ENCODE assay signal across 1 cellular context in the genomic region with DNA sequence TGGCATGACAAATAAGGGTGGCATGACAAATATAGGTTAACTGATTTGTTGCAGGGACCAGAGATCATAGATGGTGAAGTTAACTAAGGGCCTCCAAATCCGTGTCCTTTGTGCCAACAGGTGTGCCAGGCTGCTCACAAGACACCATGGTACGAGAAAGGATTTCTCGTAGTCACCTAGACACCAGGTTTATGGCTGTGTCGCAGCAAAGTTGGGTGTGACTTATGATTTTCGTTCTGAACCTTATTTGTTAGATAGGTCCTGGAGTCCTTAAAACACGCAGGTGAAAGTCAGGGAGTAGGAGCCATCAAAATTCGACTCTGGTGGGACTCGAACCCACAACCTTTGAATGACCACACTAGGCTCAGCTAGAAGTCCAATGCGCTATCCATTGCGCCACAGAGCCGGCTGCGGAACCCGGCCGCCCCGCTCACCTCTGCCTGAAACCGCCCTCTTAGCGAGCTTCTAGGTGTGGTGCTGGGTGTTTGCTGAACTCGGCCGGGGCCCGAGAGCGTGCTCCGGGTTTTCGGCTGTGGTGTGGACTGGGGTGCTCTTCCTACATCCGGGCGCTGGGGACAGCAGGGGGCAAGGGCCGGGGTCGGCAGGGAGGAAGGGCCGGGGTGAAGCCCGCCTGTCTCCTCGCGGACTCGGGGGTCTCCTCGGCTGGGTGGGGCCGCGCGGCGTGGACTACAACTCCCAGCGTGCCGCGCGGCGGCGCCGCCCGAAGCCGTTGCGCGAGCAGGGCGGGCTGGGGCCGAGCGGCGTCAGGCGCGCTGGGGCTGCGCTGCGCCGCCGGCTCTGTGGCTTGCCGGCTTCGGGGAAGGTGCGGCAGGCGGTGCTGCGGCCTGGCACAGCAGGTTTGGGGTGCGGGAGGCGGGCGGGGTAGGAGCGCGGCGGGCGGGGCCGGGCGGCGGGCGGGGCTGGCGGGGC.
TF ChIP-seq lines count a peak whose summit lies in the region.

A gene (plus strand): TSS at position 767 of the 930 bp plus-strand sequence. CDS start 2,606 bp downstream, outside the sequence.

TF ChIP-seq in HEK293, 187 proteins besides CTCF, POLR2A, EP300 and RAD21 (continued from another document and continues in another):
- TF ChIP-seq, protein P1, sequence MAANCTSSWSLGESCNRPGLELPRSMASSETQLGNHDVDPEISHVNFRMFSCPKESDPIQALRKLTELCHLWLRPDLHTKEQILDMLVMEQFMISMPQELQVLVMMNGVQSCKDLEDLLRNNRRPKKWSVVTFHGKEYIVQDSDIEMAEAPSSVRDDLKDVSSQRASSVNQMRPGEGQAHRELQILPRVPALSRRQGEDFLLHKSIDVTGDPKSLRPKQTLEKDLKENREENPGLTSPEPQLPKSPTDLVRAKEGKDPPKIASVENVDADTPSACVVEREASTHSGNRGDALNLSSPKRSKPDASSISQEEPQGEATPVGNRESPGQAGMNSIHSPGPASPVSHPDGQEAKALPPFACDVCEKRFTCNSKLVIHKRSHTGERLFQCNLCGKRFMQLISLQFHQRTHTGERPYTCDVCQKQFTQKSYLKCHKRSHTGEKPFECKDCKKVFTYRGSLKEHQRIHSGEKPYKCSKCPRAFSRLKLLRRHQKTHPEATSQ (tag by site-specific recombination; IDR thresholded peaks at IDR 0.05) = 0 out of 2 replicates have a peak, but pooled peaks have one; percentile 75
- TF ChIP-seq, protein P2, sequence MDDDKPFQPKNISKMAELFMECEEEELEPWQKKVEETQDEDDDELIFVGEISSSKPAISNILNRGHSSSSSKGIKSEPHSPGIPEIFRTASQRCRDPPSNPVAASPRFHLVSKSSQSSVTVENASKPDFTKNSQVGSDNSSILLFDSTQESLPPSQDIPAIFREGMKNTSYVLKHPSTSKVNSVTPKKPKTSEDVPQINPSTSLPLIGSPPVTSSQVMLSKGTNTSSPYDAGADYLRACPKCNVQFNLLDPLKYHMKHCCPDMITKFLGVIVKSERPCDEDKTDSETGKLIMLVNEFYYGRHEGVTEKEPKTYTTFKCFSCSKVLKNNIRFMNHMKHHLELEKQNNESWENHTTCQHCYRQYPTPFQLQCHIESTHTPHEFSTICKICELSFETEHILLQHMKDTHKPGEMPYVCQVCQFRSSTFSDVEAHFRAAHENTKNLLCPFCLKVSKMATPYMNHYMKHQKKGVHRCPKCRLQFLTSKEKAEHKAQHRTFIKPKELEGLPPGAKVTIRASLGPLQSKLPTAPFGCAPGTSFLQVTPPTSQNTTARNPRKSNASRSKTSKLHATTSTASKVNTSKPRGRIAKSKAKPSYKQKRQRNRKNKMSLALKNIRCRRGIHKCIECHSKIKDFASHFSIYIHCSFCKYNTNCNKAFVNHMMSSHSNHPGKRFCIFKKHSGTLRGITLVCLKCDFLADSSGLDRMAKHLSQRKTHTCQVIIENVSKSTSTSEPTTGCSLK (tag by site-specific recombination; IDR thresholded peaks at IDR 0.05) = no peak
- TF ChIP-seq ZNF391 (tag by site-specific recombination; IDR thresholded peaks at IDR 0.05; ENCODE audit: borderline replicate concordance, low read depth) (peak; percentile 50; the same call in 1 of the 2 replicates), KLF1 (tag by site-specific recombination; IDR thresholded peaks at IDR 0.05) (peak; percentile 80), ZNF76 (tag by site-specific recombination; IDR thresholded peaks at IDR 0.05; ENCODE audit: borderline replicate concordance, low read depth) (peak; percentile 93), MZF1 (tag by site-specific recombination; IDR thresholded peaks at IDR 0.05; ENCODE audit: borderline replicate concordance) (no peak), KLF7 (tag by site-specific recombination; IDR thresholded peaks at IDR 0.05; ENCODE audit: borderline replicate concordance) (peak; percentile 95), GLIS1 (tag by site-specific recombination; IDR thresholded peaks at IDR 0.05) (peak; percentile 30; the same call in 1 of the 2 replicates), ZNF24 (tag by site-specific recombination; IDR thresholded peaks at IDR 0.05) (peak; percentile 72; the same call in 1 of the 2 replicates), ZNF776 (tag by site-specific recombination; IDR thresholded peaks at IDR 0.05; ENCODE audit: borderline replicate concordance) (no peak), YY1 (tag by site-specific recombination; IDR thresholded peaks at IDR 0.05) (0 out of 2 replicates have a peak, but pooled peaks have one; percentile 16), GLIS2 (tag by site-specific recombination; IDR thresholded peaks at IDR 0.05) (peak; percentile 79), ZNF473 (tag by site-specific recombination; IDR thresholded peaks at IDR 0.05) (no peak), ZSCAN23 (tag by site-specific recombination; IDR thresholded peaks at IDR 0.05) (0 out of 2 replicates have a peak, but pooled peaks have one; percentile 17), ZNF341 (tag by site-specific recombination; IDR thresholded peaks at IDR 0.05; ENCODE audit: low read depth) (no peak; the same call in 1 of the 2 replicates), SP3 (tag by site-specific recombination; IDR thresholded peaks at IDR 0.05) (peak; percentile 68), ZBTB8A (tag by site-specific recombination; IDR thresholded peaks at IDR 0.05) (peak; percentile 92), ZNF610 (tag by site-specific recombination; IDR thresholded peaks at IDR 0.05; ENCODE audit: borderline replicate concordance) (peak; percentile 47; the same call in 1 of the 2 replicates), ZNF324 (tag by site-specific recombination; IDR thresholded peaks at IDR 0.05) (peak; percentile 57; the same call in 1 of the 2 replicates), KLF8 (tag by site-specific recombination; IDR thresholded peaks at IDR 0.05) (peak; percentile 95), SCRT1 (tag by site-specific recombination; IDR thresholded peaks at IDR 0.05; ENCODE audit: borderline replicate concordance) (peak; percentile 86), ZNF10 (tag by site-specific recombination; IDR thresholded peaks at IDR 0.05) (peak; percentile 20; the same call in 1 of the 2 replicates), OSR2 (tag by site-specific recombination; IDR thresholded peaks at IDR 0.05) (no peak), ZBTB17 (tag by site-specific recombination; IDR thresholded peaks at IDR 0.05) (peak; percentile 82), ZBTB48 (tag by site-specific recombination; IDR thresholded peaks at IDR 0.05) (peak; percentile 58; the same call in 1 of the 2 replicates), ZNF2 (tag by site-specific recombination; IDR thresholded peaks at IDR 0.05) (0 out of 2 replicates have a peak, but pooled peaks have one; percentile 62), ZNF311 (tag by site-specific recombination; IDR thresholded peaks at IDR 0.05; ENCODE audit: borderline replicate concordance) (no peak), ZNF660 (tag by site-specific recombination; IDR thresholded peaks at IDR 0.05) (peak; percentile 85), ZEB2 (tag by site-specific recombination; IDR thresholded peaks at IDR 0.05) (peak; percentile 81)
- TF ChIP-seq, protein P3, sequence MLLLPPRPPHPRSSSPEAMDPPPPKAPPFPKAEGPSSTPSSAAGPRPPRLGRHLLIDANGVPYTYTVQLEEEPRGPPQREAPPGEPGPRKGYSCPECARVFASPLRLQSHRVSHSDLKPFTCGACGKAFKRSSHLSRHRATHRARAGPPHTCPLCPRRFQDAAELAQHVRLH (tag by site-specific recombination; IDR thresholded peaks at IDR 0.05) = peak; percentile 75; the same call in 1 of the 2 replicates
- TF ChIP-seq, protein P4, sequence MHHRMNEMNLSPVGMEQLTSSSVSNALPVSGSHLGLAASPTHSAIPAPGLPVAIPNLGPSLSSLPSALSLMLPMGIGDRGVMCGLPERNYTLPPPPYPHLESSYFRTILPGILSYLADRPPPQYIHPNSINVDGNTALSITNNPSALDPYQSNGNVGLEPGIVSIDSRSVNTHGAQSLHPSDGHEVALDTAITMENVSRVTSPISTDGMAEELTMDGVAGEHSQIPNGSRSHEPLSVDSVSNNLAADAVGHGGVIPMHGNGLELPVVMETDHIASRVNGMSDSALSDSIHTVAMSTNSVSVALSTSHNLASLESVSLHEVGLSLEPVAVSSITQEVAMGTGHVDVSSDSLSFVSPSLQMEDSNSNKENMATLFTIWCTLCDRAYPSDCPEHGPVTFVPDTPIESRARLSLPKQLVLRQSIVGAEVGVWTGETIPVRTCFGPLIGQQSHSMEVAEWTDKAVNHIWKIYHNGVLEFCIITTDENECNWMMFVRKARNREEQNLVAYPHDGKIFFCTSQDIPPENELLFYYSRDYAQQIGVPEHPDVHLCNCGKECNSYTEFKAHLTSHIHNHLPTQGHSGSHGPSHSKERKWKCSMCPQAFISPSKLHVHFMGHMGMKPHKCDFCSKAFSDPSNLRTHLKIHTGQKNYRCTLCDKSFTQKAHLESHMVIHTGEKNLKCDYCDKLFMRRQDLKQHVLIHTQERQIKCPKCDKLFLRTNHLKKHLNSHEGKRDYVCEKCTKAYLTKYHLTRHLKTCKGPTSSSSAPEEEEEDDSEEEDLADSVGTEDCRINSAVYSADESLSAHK (tag by site-specific recombination; IDR thresholded peaks at IDR 0.05) = peak; percentile 53; the same call in 1 of the 2 replicates
- TF ChIP-seq, protein P5, sequence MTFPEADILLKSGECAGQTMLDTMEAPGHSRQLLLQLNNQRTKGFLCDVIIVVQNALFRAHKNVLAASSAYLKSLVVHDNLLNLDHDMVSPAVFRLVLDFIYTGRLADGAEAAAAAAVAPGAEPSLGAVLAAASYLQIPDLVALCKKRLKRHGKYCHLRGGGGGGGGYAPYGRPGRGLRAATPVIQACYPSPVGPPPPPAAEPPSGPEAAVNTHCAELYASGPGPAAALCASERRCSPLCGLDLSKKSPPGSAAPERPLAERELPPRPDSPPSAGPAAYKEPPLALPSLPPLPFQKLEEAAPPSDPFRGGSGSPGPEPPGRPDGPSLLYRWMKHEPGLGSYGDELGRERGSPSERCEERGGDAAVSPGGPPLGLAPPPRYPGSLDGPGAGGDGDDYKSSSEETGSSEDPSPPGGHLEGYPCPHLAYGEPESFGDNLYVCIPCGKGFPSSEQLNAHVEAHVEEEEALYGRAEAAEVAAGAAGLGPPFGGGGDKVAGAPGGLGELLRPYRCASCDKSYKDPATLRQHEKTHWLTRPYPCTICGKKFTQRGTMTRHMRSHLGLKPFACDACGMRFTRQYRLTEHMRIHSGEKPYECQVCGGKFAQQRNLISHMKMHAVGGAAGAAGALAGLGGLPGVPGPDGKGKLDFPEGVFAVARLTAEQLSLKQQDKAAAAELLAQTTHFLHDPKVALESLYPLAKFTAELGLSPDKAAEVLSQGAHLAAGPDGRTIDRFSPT (tag by site-specific recombination; IDR thresholded peaks at IDR 0.05) = peak; percentile 99
- TF ChIP-seq, protein P6, sequence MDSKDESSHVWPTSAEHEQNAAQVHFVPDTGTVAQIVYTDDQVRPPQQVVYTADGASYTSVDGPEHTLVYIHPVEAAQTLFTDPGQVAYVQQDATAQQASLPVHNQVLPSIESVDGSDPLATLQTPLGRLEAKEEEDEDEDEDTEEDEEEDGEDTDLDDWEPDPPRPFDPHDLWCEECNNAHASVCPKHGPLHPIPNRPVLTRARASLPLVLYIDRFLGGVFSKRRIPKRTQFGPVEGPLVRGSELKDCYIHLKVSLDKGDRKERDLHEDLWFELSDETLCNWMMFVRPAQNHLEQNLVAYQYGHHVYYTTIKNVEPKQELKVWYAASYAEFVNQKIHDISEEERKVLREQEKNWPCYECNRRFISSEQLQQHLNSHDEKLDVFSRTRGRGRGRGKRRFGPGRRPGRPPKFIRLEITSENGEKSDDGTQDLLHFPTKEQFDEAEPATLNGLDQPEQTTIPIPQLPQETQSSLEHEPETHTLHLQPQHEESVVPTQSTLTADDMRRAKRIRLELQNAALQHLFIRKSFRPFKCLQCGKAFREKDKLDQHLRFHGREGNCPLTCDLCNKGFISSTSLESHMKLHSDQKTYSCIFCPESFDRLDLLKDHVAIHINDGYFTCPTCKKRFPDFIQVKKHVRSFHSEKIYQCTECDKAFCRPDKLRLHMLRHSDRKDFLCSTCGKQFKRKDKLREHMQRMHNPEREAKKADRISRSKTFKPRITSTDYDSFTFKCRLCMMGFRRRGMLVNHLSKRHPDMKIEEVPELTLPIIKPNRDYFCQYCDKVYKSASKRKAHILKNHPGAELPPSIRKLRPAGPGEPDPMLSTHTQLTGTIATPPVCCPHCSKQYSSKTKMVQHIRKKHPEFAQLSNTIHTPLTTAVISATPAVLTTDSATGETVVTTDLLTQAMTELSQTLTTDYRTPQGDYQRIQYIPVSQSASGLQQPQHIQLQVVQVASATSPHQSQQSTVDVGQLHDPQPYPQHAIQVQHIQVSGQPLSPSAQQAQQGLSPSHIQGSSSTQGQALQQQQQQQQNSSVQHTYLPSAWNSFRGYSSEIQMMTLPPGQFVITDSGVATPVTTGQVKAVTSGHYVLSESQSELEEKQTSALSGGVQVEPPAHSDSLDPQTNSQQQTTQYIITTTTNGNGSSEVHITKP (tag by site-specific recombination; IDR thresholded peaks at IDR 0.05) = 0 out of 2 replicates have a peak, but pooled peaks have one; percentile 22
- TF ChIP-seq, protein P7, sequence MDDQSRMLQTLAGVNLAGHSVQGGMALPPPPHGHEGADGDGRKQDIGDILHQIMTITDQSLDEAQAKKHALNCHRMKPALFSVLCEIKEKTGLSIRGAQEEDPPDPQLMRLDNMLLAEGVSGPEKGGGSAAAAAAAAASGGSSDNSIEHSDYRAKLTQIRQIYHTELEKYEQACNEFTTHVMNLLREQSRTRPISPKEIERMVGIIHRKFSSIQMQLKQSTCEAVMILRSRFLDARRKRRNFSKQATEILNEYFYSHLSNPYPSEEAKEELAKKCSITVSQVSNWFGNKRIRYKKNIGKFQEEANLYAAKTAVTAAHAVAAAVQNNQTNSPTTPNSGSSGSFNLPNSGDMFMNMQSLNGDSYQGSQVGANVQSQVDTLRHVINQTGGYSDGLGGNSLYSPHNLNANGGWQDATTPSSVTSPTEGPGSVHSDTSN (CRISPR knock-in tag; IDR thresholded peaks at IDR 0.05) = peak; percentile 58; the same call in 1 of the 2 replicates
- TF ChIP-seq, protein P8, sequence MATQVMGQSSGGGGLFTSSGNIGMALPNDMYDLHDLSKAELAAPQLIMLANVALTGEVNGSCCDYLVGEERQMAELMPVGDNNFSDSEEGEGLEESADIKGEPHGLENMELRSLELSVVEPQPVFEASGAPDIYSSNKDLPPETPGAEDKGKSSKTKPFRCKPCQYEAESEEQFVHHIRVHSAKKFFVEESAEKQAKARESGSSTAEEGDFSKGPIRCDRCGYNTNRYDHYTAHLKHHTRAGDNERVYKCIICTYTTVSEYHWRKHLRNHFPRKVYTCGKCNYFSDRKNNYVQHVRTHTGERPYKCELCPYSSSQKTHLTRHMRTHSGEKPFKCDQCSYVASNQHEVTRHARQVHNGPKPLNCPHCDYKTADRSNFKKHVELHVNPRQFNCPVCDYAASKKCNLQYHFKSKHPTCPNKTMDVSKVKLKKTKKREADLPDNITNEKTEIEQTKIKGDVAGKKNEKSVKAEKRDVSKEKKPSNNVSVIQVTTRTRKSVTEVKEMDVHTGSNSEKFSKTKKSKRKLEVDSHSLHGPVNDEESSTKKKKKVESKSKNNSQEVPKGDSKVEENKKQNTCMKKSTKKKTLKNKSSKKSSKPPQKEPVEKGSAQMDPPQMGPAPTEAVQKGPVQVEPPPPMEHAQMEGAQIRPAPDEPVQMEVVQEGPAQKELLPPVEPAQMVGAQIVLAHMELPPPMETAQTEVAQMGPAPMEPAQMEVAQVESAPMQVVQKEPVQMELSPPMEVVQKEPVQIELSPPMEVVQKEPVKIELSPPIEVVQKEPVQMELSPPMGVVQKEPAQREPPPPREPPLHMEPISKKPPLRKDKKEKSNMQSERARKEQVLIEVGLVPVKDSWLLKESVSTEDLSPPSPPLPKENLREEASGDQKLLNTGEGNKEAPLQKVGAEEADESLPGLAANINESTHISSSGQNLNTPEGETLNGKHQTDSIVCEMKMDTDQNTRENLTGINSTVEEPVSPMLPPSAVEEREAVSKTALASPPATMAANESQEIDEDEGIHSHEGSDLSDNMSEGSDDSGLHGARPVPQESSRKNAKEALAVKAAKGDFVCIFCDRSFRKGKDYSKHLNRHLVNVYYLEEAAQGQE (tag by site-specific recombination; IDR thresholded peaks at IDR 0.05) = peak; percentile 36; the same call in 1 of the 2 replicates
